ENCODE assay signal across 18 cellular contexts in the genomic region with DNA sequence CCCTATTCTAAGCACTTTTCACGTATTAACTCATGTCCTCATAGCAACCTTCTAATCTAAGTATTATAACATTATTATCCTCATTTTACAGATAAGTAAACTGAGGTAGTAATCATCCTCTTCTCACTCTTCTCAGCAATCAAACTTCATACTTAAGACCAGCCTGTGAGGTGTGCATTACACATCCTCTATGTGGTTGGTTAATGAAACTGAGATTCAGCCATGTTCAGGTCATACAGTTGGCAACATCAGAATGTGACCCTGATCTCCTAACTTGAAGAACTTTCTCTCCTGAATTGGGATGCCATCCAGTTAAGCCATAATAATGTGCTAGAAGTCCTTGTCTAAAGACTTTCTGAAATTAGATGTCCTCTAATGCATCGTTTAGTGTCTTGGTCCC.
DNase-seq lines count a peak whose midpoint lies in the region; ATAC-seq, FAIRE-seq and TF ChIP-seq lines count a peak whose summit lies in the region.
"Had no signal": no experiment of that assay in that cellular context is flagged by ENCODE, and none has a peak within 500 bp of the region (broad histone marks: within the 10 kb centered on the region; RNA-seq: fewer than 3 reads in every experiment).

No MANE protein-coding gene starts in this region.

- H3K4me2 ChIP-seq in A549 (no peak overlapping the region), IMR-90 (ENCODE audit: low read depth, low read length) (no peak overlapping the region), GM12878 (ENCODE audit: control insufficient read depth, insufficient read depth) (no peak overlapping the region)
- H3K4me2 ChIP-seq: BLaER1 treated with 17β-estradiol and CSF1 and Interleukin-3, amounts not matched to agents 10 nM and 100 nM had no signal

- H2AK5ac ChIP-seq in IMR-90 (ENCODE audit: low read depth, low read length): no peak overlapping the region

- 0 out of 2 replicates have a peak overlapping the region, but pooled peaks have one; percentile 21 for H2BK20ac ChIP-seq in IMR-90 (ENCODE audit: low read depth, low read length)

- CTCF ChIA-PET in A549 (lab: Yijun Ruan, JAX): no interaction called here
- CTCF ChIA-PET in IMR-90 (lab: Yijun Ruan, JAX): no interaction called here
- CTCF ChIA-PET in GM12878 (lab: Yijun Ruan, JAX): no interaction called here

- no peak for TF ChIP-seq EP300 in A549 (IDR thresholded peaks at IDR 0.05)
- TF ChIP-seq EP300 in GM12878 (IDR thresholded peaks at IDR 0.05; ENCODE audit: borderline replicate concordance in 1 of 2, control insufficient read depth in 1 of 2, low read depth in 2 of 2, low read length in 2 of 2): no peak

- H3K9ac ChIP-seq in IMR-90 (ENCODE audit: low read depth, low read length) (no peak overlapping the region), GM12878 (ENCODE audit: control insufficient read depth, insufficient read depth, low read length) (no peak overlapping the region), subcutaneous abdominal adipose tissue (ENCODE audit: low read length in 5 of 5) (no peak overlapping the region)
- H3K9ac ChIP-seq: BLaER1 treated with 17β-estradiol and CSF1 and Interleukin-3, amounts not matched to agents 10 nM and 100 nM; GM23248 had no signal

- TF ChIP-seq POLR2A in A549 (IDR thresholded peaks at IDR 0.05; ENCODE audit: low read length) (no peak), IMR-90 (IDR thresholded peaks at IDR 0.05; ENCODE audit: low read depth, low read length) (no peak), GM12878 (IDR thresholded peaks at IDR 0.05; ENCODE audit: low read depth, low read length) (no peak)

- H4K5ac ChIP-seq in IMR-90 (ENCODE audit: low read depth, low read length): no peak overlapping the region

- H3K4me3 ChIP-seq in A549 (no peak overlapping the region), IMR-90 (ENCODE audit: insufficient read depth, low read depth, low read length) (no peak overlapping the region), GM12878 (no peak overlapping the region), subcutaneous abdominal adipose tissue (ENCODE audit: low read depth in 1 of 5, low read length in 5 of 5) (no peak overlapping the region)
- H3K4me3 ChIP-seq: BLaER1 treated with 17β-estradiol and CSF1 and Interleukin-3, amounts not matched to agents 10 nM and 100 nM; GM23248 had no signal

- 0 out of 3 replicates have a peak overlapping the region, but pooled peaks have one; percentile 15 for H2BK15ac ChIP-seq in IMR-90 (ENCODE audit: low read depth, low read length)

- no peaks in the 10 kb centered on the region for H3K36me3 ChIP-seq in IMR-90 (ENCODE audit: control insufficient read depth, insufficient read depth, low read length)
- no peaks in the 10 kb centered on the region for H3K36me3 ChIP-seq in GM12878 (ENCODE audit: control insufficient read depth in 2 of 2, insufficient read depth in 2 of 2, low read length in 1 of 2)
- no peaks in the 10 kb centered on the region for H3K36me3 ChIP-seq in subcutaneous abdominal adipose tissue (ENCODE audit: control insufficient read depth in 5 of 5, insufficient read depth in 5 of 5, low read length in 5 of 5)
- H3K36me3 ChIP-seq: BLaER1 treated with 17β-estradiol and CSF1 and Interleukin-3, amounts not matched to agents 10 nM and 100 nM had no signal

- H3K23ac ChIP-seq in IMR-90 (ENCODE audit: low read depth, low read length): 0 out of 2 replicates have a peak overlapping the region, but pooled peaks have one; percentile 24

- no peak overlapping the region for H4K8ac ChIP-seq in IMR-90 (ENCODE audit: low read depth in 2 of 2, low read length in 2 of 2)

- no peak for TF ChIP-seq RAD21 in A549 (conservative IDR thresholded peaks at IDR 0.05 in 1 of 2, IDR thresholded peaks at IDR 0.05 in 1 of 2)
- no peak for TF ChIP-seq RAD21 in IMR-90 (IDR thresholded peaks at IDR 0.05; ENCODE audit: low read length)
- TF ChIP-seq RAD21 in GM12878 (IDR thresholded peaks at IDR 0.05; ENCODE audit: insufficient read depth, low read depth, low read length): no peak

- no peak overlapping the region for H3K4ac ChIP-seq in IMR-90 (ENCODE audit: low read depth, low read length)

- H2AK9ac ChIP-seq in IMR-90 (replicated peaks; ENCODE audit: low read depth, low read length, poor library complexity): no peak overlapping the region

- ATAC-seq in A549 (no peak), IMR-90 (ENCODE audit: low read depth) (no peak), GM12878 (peak; percentile 80), esophagus mucosa (no peak)
- ATAC-seq: CD8-positive, alpha-beta T cell had no signal

- BruUV-seq in IMR-90 (replicated peaks; lab: Mats Ljungman, UMichigan) (no TSS peak), GM12878 (replicated peaks; lab: Mats Ljungman, UMichigan) (no TSS peak)

- DNase-seq in A549 (ENCODE audit: low read depth in 1 of 2, low spot score in 1 of 2) (no peak), IMR-90 (no peak), GM12878 (ENCODE audit: low read depth, low spot score) (no peak), DMS79 (lab: John Stamatoyannopoulos, UW) (no peak), amniotic stem cell (lab: John Stamatoyannopoulos, UW) (no peak)
- DNase-seq: 8988T; Calu3; CD8-positive, alpha-beta T cell; DND-41; EL; GM23248; HCEC 1CT had no signal

- dilution Hi-C loops in IMR-90 (cut with HindIII; ENCODE audit: low sequenced_read_pairs, unreplicated experiment): no loop called here

- H4K91ac ChIP-seq in IMR-90 (ENCODE audit: insufficient read depth, low read depth, low read length): no peak overlapping the region

- 0 out of 2 replicates have a peak, but pooled peaks cover 7% of the 10 kb centered on the region for H3K9me1 ChIP-seq in IMR-90 (ENCODE audit: insufficient read depth, low read length)

- H3K14ac ChIP-seq in IMR-90 (replicated peaks; ENCODE audit: low read depth, low read length): no peak overlapping the region

- H2AFZ ChIP-seq in IMR-90 (replicated peaks; ENCODE audit: low read length, poor library complexity) (no peak overlapping the region), GM12878 (ENCODE audit: control insufficient read depth, low read depth, low read length) (no peak overlapping the region)
- H2AFZ ChIP-seq: GM23248 had no signal

- 84% methylated on average over 2 of the region's 2 CpGs for WGBS in A549 (ENCODE audit: missing lambda C conversion rate)
- WGBS in IMR-90 (ENCODE audit: extremely low coverage in 2 of 2, insufficient read length in 1 of 2), 2 experiments: 100% methylated on average over 1 of the region's 2 CpGs; no CpG with 5 or more reads in 1 of the 2 experiments
- 67% methylated on average over 2 of the region's 2 CpGs for WGBS in GM12878 (ENCODE audit: insufficient coverage, insufficient replicate concordance, low lambda C conversion rate, missing lambda C conversion rate)

- no peak overlapping the region for H2BK5ac ChIP-seq in IMR-90 (ENCODE audit: low read depth, low read length, poor library complexity, severe bottlenecking)

- POLR2A ChIA-PET in A549 (lab: Yijun Ruan, JAX) (no interaction called here), IMR-90 (lab: Charles Lee; ENCODE audit: unreplicated experiment) (no interaction called here), GM12878 (lab: Charles Lee) (no interaction called here)

- H3K56ac ChIP-seq in IMR-90 (ENCODE audit: extremely low read depth, insufficient read depth, low read length): no peak overlapping the region

- H3K79me1 ChIP-seq in IMR-90 (ENCODE audit: low read depth in 1 of 2, low read length in 2 of 2): no peaks in the 10 kb centered on the region

- SMC1A ChIA-PET in GM12878 (lab: Charles Lee; ENCODE audit: uncharacterized antibody, unreplicated experiment): no interaction called here

- H4K20me1 ChIP-seq in IMR-90 (ENCODE audit: insufficient read depth, low read length) (no peaks in the 10 kb centered on the region), GM12878 (ENCODE audit: control insufficient read depth, insufficient read depth) (no peaks in the 10 kb centered on the region)
- H4K20me1 ChIP-seq: BLaER1 treated with 17β-estradiol and CSF1 and Interleukin-3, amounts not matched to agents 10 nM and 100 nM had no signal

- no peak for TF ChIP-seq CTCF in A549 (IDR thresholded peaks at IDR 0.05)
- TF ChIP-seq CTCF in IMR-90 (conservative IDR thresholded peaks at IDR 0.05; ENCODE audit: low read depth, low read length): no peak
- no peak for TF ChIP-seq CTCF in GM12878 (IDR thresholded peaks at IDR 0.05 in 2 of 3, conservative IDR thresholded peaks at IDR 0.05 in 1 of 3; ENCODE audit: control insufficient read depth in 2 of 3, extremely low read depth in 1 of 3, insufficient read depth in 1 of 3, low read depth in 3 of 3, low read length in 3 of 3)

- RAD21 ChIA-PET in GM12878 (lab: Charles Lee; ENCODE audit: unreplicated experiment): no interaction called here

- no peaks in the 10 kb centered on the region for H3K9me3 ChIP-seq in A549
- H3K9me3 ChIP-seq in IMR-90 (ENCODE audit: control insufficient read depth, insufficient read depth, low read length): peaks cover 3% of the 10 kb centered on the region; the same call in 1 of the 2 replicates
- no peaks in the 10 kb centered on the region; the same call in 2 of the 3 replicates for H3K9me3 ChIP-seq in GM12878 (replicated peaks; ENCODE audit: control insufficient read depth, insufficient read depth, low read length)
- H3K9me3 ChIP-seq in subcutaneous abdominal adipose tissue (ENCODE audit: control insufficient read depth in 5 of 5, low read length in 5 of 5): peaks cover 0 to 5% (median 0%) of the 10 kb centered on the region in 5 donors

- no peaks in the 10 kb centered on the region for H3K27me3 ChIP-seq in IMR-90 (ENCODE audit: control insufficient read depth, insufficient read depth, low read length)
- H3K27me3 ChIP-seq in GM12878 (replicated peaks in 1 of 2; ENCODE audit: control insufficient read depth in 2 of 2, insufficient read depth in 2 of 2, low read length in 1 of 2): no peaks in the 10 kb centered on the region
- no peaks in the 10 kb centered on the region for H3K27me3 ChIP-seq in subcutaneous abdominal adipose tissue (ENCODE audit: control insufficient read depth in 5 of 5, insufficient read depth in 4 of 5, low read length in 5 of 5)
- H3K27me3 ChIP-seq: BLaER1 treated with 17β-estradiol and CSF1 and Interleukin-3, amounts not matched to agents 10 nM and 100 nM had no signal

- H3K27ac ChIP-seq in A549 (no peak overlapping the region), IMR-90 (ENCODE audit: insufficient read depth, low read length) (no peak overlapping the region), GM12878 (ENCODE audit: control insufficient read depth, insufficient read depth) (no peak overlapping the region), subcutaneous abdominal adipose tissue (ENCODE audit: low read depth, low read length) (peak overlapping the region; percentile 19)
- H3K27ac ChIP-seq: BLaER1 treated with 17β-estradiol and CSF1 and Interleukin-3, amounts not matched to agents 10 nM and 100 nM; GM23248 had no signal

- peak; percentile 61 for FAIRE-seq in A549 (lab: Jason Lieb, UNC)
- FAIRE-seq in GM12878 (lab: Jason Lieb, UNC): no peak
- FAIRE-seq: GM12892, GM18507, H54 had no signal

- H2BK120ac ChIP-seq in IMR-90 (ENCODE audit: low read depth, low read length): no peak overlapping the region

- intact Hi-C loops in IMR-90 (cut with micrococcal nuclease) (loop anchor here (5.0 kb wide), 1 partner anchor 99 kb away; no protein-coding TSS in a partner anchor), GM12878 (cut with micrococcal nuclease; ENCODE audit: unreplicated experiment) (no loop called here)

- in situ Hi-C loops in IMR-90 (cut with MboI; ENCODE audit: low sequenced_read_pairs): no loop called here
- in situ Hi-C loops in GM12878 (cut with MboI): no loop called here

- H3K4me1 ChIP-seq in A549: peaks cover 18% of the 10 kb centered on the region
- H3K4me1 ChIP-seq in IMR-90 (ENCODE audit: control insufficient read depth, insufficient read depth, low read length): no peaks in the 10 kb centered on the region
- no peaks in the 10 kb centered on the region for H3K4me1 ChIP-seq in GM12878 (ENCODE audit: control insufficient read depth, insufficient read depth, low read length)
- H3K4me1 ChIP-seq in subcutaneous abdominal adipose tissue (ENCODE audit: control insufficient read depth in 5 of 5, insufficient read depth in 5 of 5, low read length in 5 of 5): peaks cover 13 to 38% (median 32%) of the 10 kb centered on the region in 5 donors

- no peak overlapping the region for H3K18ac ChIP-seq in IMR-90 (ENCODE audit: low read depth, low read length)

- no peaks in the 10 kb centered on the region for H3K79me2 ChIP-seq in GM12878 (ENCODE audit: control insufficient read depth, insufficient read depth, low read length)
